In genomic region chr12:2944401-2945047, GRCh38 we compare ENCODE assay signal across 1 cellular context.
TF ChIP-seq lines count a peak whose summit lies in the region.

No MANE protein-coding gene starts in this region.

TF ChIP-seq in HEK293, 187 proteins besides CTCF, POLR2A, EP300 and RAD21 (continued from another document):
- no peak for TF ChIP-seq PRDM6 (tag by site-specific recombination; IDR thresholded peaks at IDR 0.05)
- TF ChIP-seq REPIN1 (tag by site-specific recombination; IDR thresholded peaks at IDR 0.05; ENCODE audit: low read depth) = no peak
- no peak for TF ChIP-seq ZNF600 (tag by site-specific recombination; IDR thresholded peaks at IDR 0.05)
- no peak for TF ChIP-seq ZNF174 (tag by site-specific recombination; IDR thresholded peaks at IDR 0.05)
- no peak for TF ChIP-seq ZNF266 (tag by site-specific recombination; IDR thresholded peaks at IDR 0.05; ENCODE audit: low read depth)
- TF ChIP-seq ZNF184 (tag by site-specific recombination; IDR thresholded peaks at IDR 0.05) = no peak
- no peak for TF ChIP-seq ZNF677 (tag by site-specific recombination; IDR thresholded peaks at IDR 0.05)
- no peak for TF ChIP-seq ZNF354C (tag by site-specific recombination; IDR thresholded peaks at IDR 0.05; ENCODE audit: borderline replicate concordance, low read depth)
- TF ChIP-seq ZNF585B (tag by site-specific recombination; IDR thresholded peaks at IDR 0.05) = no peak
- no peak for TF ChIP-seq ZNF426 (tag by site-specific recombination; IDR thresholded peaks at IDR 0.05)
- TF ChIP-seq SALL2 (tag by site-specific recombination; IDR thresholded peaks at IDR 0.05; ENCODE audit: borderline replicate concordance) = no peak
- no peak for TF ChIP-seq ZBTB1 (tag by site-specific recombination; IDR thresholded peaks at IDR 0.05)
- TF ChIP-seq ZNF658 (tag by site-specific recombination; IDR thresholded peaks at IDR 0.05) = no peak
- TF ChIP-seq ZNF202 (tag by site-specific recombination; IDR thresholded peaks at IDR 0.05; ENCODE audit: borderline replicate concordance) = no peak
- no peak for TF ChIP-seq ZNF175 (tag by site-specific recombination; IDR thresholded peaks at IDR 0.05)
- TF ChIP-seq ZSCAN30 (tag by site-specific recombination; IDR thresholded peaks at IDR 0.05) = no peak
- TF ChIP-seq ZSCAN23 (tag by site-specific recombination; IDR thresholded peaks at IDR 0.05) = no peak
- no peak for TF ChIP-seq KLF16 (tag by site-specific recombination; IDR thresholded peaks at IDR 0.05)
- TF ChIP-seq ZBTB17 (tag by site-specific recombination; IDR thresholded peaks at IDR 0.05) = no peak
- TF ChIP-seq ZNF513 (tag by site-specific recombination; IDR thresholded peaks at IDR 0.05) = peak; percentile 34; the same call in 1 of the 2 replicates
TF ChIP-seq in HEK293: peak in this region for 8.
